In the genomic region with DNA sequence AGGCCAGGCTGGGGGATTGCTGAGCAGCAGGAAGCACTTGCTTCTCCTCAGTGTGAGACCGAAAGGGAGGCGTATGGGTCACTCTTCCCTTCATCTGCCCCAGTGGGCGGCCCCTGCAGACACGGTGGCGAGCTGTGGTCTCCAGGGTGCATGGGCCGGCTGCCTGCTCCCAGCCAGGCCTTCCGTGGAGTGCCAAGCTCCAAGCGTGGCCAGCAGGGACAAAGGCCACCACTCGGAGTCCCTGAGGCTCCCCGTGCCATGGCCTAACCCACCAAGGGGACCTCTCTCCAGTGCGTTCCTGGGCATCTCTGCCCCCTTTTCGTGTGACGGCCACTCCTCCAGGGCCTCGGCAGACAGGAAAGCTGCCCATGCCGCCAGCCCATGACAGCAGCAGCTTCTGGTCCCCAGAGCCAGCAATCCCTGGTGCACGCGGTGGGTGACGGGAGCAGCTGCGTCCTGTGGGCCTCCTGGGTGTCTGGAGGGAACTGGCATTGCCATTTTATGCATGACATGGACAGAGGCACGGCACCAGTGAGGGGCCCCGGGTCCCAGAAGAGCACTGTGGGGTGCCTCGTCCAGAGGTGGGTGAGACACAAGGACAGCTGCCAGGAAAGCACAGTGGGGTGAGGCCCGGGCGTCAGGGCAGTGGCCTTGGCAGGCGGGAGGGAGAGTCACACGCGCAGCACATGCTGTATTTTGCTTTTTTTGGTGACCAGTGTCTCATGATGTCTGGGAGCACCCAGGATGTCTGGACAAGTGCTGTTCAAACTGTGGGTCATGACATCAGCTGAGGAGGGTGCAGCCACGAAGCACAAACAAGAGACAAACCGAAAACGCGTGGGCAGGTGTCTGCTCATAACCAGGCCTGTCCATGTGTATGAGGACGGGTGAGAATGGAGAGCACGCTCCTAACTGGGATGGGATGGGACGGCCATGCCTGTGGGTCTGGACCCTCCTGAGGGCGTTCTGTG, we compare ENCODE assay signal across 12 cellular contexts. TPM values are rescaled to one million over a fixed set of nuclear protein-coding genes. Genes with fewer than 3 reads are reported as not detected.
A peak's percentile ranks its signal among the peaks of the same experiment; 100 is the strongest.
DNase-seq lines count a peak whose midpoint lies in the region; ATAC-seq and TF ChIP-seq lines count a peak whose summit lies in the region.
"Had no signal": no experiment of that assay in that cellular context is flagged by ENCODE, and none has a peak within 500 bp of the region (broad histone marks: within the 10 kb centered on the region; RNA-seq: fewer than 3 reads in every experiment).

No MANE protein-coding gene starts in this region.

- 36% methylated on average over 35 of the region's 35 CpGs for WGBS in liver
- 85 to 93% (median 91%) methylated on average over 21 to 35 of the region's 35 CpGs for WGBS in spleen, 5 donors

- CTCF ChIA-PET in Caco-2 (lab: Charles Lee) = interaction anchor here (0.5 to 4.5 kb wide), 7 partner anchors 11 to 365 kb away, joined by 3 to 33 read pairs (median 4); a partner anchor contains a TSS
- CTCF ChIA-PET in CD4-positive, alpha-beta memory T cell (lab: Charles Lee; ENCODE audit: partially characterized antibody) = interaction anchor here (1.2 to 7.8 kb wide), 7 partner anchors 10 to 279 kb away, joined by 4 to 125 read pairs (median 6); no protein-coding TSS in a partner anchor

- H3K4me1 ChIP-seq in Caco-2 (peaks cover 41% of the 10 kb centered on the region), adipocyte (ENCODE audit: control insufficient read depth, insufficient read depth, low read length) (peaks cover 31% of the 10 kb centered on the region), liver (ENCODE audit: control insufficient read depth in 4 of 4, insufficient read depth in 4 of 4, low read length in 3 of 4) (peaks cover 32 to 76% (median 53%) of the 10 kb centered on the region in 4 donors), spleen (peaks cover 0 to 9% (median 0%) of the 10 kb centered on the region in 6 donors)
- no peaks in the 10 kb centered on the region for H3K4me1 ChIP-seq in CD4-positive, alpha-beta memory T cell (ENCODE audit: insufficient read depth, low read length)

- H3K4me3 Mint-ChIP-seq in Caco-2 (ENCODE audit: unreplicated experiment) = no peak overlapping the region
- no peak overlapping the region for H3K4me3 Mint-ChIP-seq in CD4-positive, alpha-beta memory T cell

- H3K9me3 ChIP-seq in Caco-2 (no peaks in the 10 kb centered on the region), adipocyte (ENCODE audit: control insufficient read depth, low read length) (no peaks in the 10 kb centered on the region), liver (ENCODE audit: control insufficient read depth in 4 of 4, low read length in 3 of 4) (no peaks in the 10 kb centered on the region), spleen (no peaks in the 10 kb centered on the region)
- H3K9me3 ChIP-seq in CD4-positive, alpha-beta memory T cell (ENCODE audit: control insufficient read depth in 1 of 2, low read length in 2 of 2) = no peaks in the 10 kb centered on the region

- H3K9ac ChIP-seq in adipocyte (ENCODE audit: low read length) (peak overlapping the region; percentile 51), liver (ENCODE audit: low read depth in 1 of 2, low read length in 2 of 2) (peak overlapping the region; percentile 54 to 90)
- H3K9ac ChIP-seq: GM23248 had no signal

- no peak for TF ChIP-seq CTCF in Caco-2 (IDR thresholded peaks at IDR 0.05; ENCODE audit: insufficient read depth in 1 of 2, low read depth in 1 of 2, low read length in 1 of 2, severe bottlenecking in 1 of 2, unreplicated experiment in 1 of 2)
- TF ChIP-seq CTCF in liver (IDR thresholded peaks at IDR 0.05; ENCODE audit: low read depth, low read length, missing input control) = no peak
- TF ChIP-seq CTCF in spleen (IDR thresholded peaks at IDR 0.05 in 8 of 11, conservative IDR thresholded peaks at IDR 0.05 in 3 of 11) = no peak

- peaks cover 16% of the 10 kb centered on the region for H3K36me3 Mint-ChIP-seq in Caco-2 (ENCODE audit: insufficient read depth, unreplicated experiment)
- peaks cover 0 to 4% of the 10 kb centered on the region in 2 donors for H3K36me3 Mint-ChIP-seq in CD4-positive, alpha-beta memory T cell

- intact Hi-C loops in Caco-2 (cut with micrococcal nuclease; ENCODE audit: unreplicated experiment) = loop anchor here (5.0 kb wide), 1 partner anchor 278 kb away; no protein-coding TSS in a partner anchor
- intact Hi-C loops in spleen (cut with DNase I; ENCODE audit: low total_unique reads) = loop anchor here (2.0 kb wide), 1 partner anchor 171 kb away; no protein-coding TSS in a partner anchor
- intact Hi-C loops in CD4-positive, alpha-beta memory T cell (cut with micrococcal nuclease) = loop anchor here (1.0 to 5.0 kb wide), 2 partner anchors 170 to 278 kb away; no protein-coding TSS in a partner anchor

- peaks cover 3% of the 10 kb centered on the region for H3K36me3 ChIP-seq in Caco-2 (ENCODE audit: control insufficient read depth, insufficient read depth, low read length)
- no peaks in the 10 kb centered on the region for H3K36me3 ChIP-seq in adipocyte (ENCODE audit: control insufficient read depth, insufficient read depth, low read length, severe bottlenecking)
- peaks cover 0 to 4% (median 0%) of the 10 kb centered on the region in 4 donors for H3K36me3 ChIP-seq in liver (ENCODE audit: control insufficient read depth in 4 of 4, insufficient read depth in 3 of 4, low read depth in 1 of 4, low read length in 3 of 4)
- H3K36me3 ChIP-seq in spleen = peaks cover 0 to 50% (median 8%) of the 10 kb centered on the region in 6 donors
- no peaks in the 10 kb centered on the region for H3K36me3 ChIP-seq in CD4-positive, alpha-beta memory T cell (ENCODE audit: insufficient read depth, low read length)

- peak; percentile 16 to 40 for TF ChIP-seq RAD21 in liver (IDR thresholded peaks at IDR 0.05)

- no peaks in the 10 kb centered on the region for H3K27me3 Mint-ChIP-seq in Caco-2 (ENCODE audit: insufficient read depth, unreplicated experiment)
- H3K27me3 Mint-ChIP-seq in CD4-positive, alpha-beta memory T cell = no peaks in the 10 kb centered on the region
- H3K27me3 Mint-ChIP-seq: progenitor cell of endocrine pancreas had no signal

- no peak for TF ChIP-seq POLR2A in spleen (IDR thresholded peaks at IDR 0.05)

- no TSS peak for BruUV-seq in Caco-2 (replicated peaks; lab: Mats Ljungman, UMichigan)

- POLR2A ChIA-PET in Caco-2 (lab: Charles Lee) = interaction anchor here (1.2 kb wide), 1 partner anchor 103 kb away, joined by 6 read pairs; no protein-coding TSS in a partner anchor
- POLR2A ChIA-PET in CD4-positive, alpha-beta memory T cell (lab: Charles Lee; ENCODE audit: partially characterized antibody) = no interaction called here

- ATAC-seq in HG03095 (IDR thresholded peaks at IDR 0.05; ENCODE audit: unreplicated experiment) = no peak

- no peaks in the 10 kb centered on the region for H3K9me3 Mint-ChIP-seq in Caco-2 (ENCODE audit: unreplicated experiment)
- no peaks in the 10 kb centered on the region for H3K9me3 Mint-ChIP-seq in CD4-positive, alpha-beta memory T cell

- H3K27ac ChIP-seq in liver (ENCODE audit: low read depth in 1 of 2, low read length in 2 of 2) (peak overlapping the region; percentile 92 to 98), spleen (no peak overlapping the region)
- H3K27ac ChIP-seq in CD4-positive, alpha-beta memory T cell (ENCODE audit: low read depth, low read length) = no peak overlapping the region
- H3K27ac ChIP-seq: GM23248, PC-9 had no signal

- peaks cover 34% of the 10 kb centered on the region for H3K4me1 Mint-ChIP-seq in Caco-2 (ENCODE audit: low read depth, unreplicated experiment)
- no peaks in the 10 kb centered on the region for H3K4me1 Mint-ChIP-seq in CD4-positive, alpha-beta memory T cell

- H3K4me3 ChIP-seq in Caco-2 (ENCODE audit: low read depth, low read length) (no peak overlapping the region), adipocyte (ENCODE audit: low read length) (no peak overlapping the region), liver (ENCODE audit: low read depth in 1 of 3, low read length in 3 of 3) (no peak overlapping the region), spleen (no peak overlapping the region)
- no peak overlapping the region for H3K4me3 ChIP-seq in CD4-positive, alpha-beta memory T cell (ENCODE audit: low read length in 2 of 2)
- H3K4me3 ChIP-seq: GM23248, PC-9 had no signal

- H3K27me3 ChIP-seq in Caco-2 (replicated peaks; ENCODE audit: control insufficient read depth, insufficient read depth, low read length) (no peaks in the 10 kb centered on the region), adipocyte (replicated peaks; ENCODE audit: control insufficient read depth, insufficient read depth, low read length) (no peaks in the 10 kb centered on the region), liver (ENCODE audit: control insufficient read depth in 4 of 4, insufficient read depth in 4 of 4, low read length in 3 of 4) (no peaks in the 10 kb centered on the region), spleen (replicated peaks in 1 of 7) (no peaks in the 10 kb centered on the region)
- H3K27me3 ChIP-seq in CD4-positive, alpha-beta memory T cell (ENCODE audit: insufficient read depth, low read length) = no peaks in the 10 kb centered on the region

- peak overlapping the region; percentile 84 for H3K27ac Mint-ChIP-seq in Caco-2 (ENCODE audit: unreplicated experiment)
- peak overlapping the region in 1 of 7 donors; percentile 43 for H3K27ac Mint-ChIP-seq in CD4-positive, alpha-beta memory T cell
- H3K27ac Mint-ChIP-seq: progenitor cell of endocrine pancreas had no signal

- DNase-seq in Caco-2 (peak in 1 of 2 experiments; percentile 31), adipocyte (ENCODE audit: low read depth) (no peak), spleen (peak; percentile 63), NCI-H1105 (lab: John Stamatoyannopoulos, UW) (no peak), NCI-H510A treated with DMSO at 0.1 percent for 48 hours (lab: John Stamatoyannopoulos, UW) (no peak)
- no peak for DNase-seq in CD4-positive, alpha-beta memory T cell
- DNase-seq: NCI-H524 treated with DMSO at 0.1 percent for 48 hours had no signal

RNA-seq across cellular contexts. Expression of a gene that starts 32.3 kb away (rescaled TPM):
- total RNA-seq in Caco-2 (2022) = 74.9 and 79.4 TPM in 2 replicates
- 10 to 100 TPM; 18.0 to 36.1 TPM for total RNA-seq in liver
- 10 to 100 TPM; 16.9 to 30.3 TPM for polyA plus RNA-seq in liver
- 10 to 100 TPM; 14.2 to 21.1 (median 16.5) TPM for total RNA-seq in spleen
- polyA plus RNA-seq in spleen = 10 to 100 TPM in 1 of 3 donors, 1 to 10 TPM in 2; 9.3 to 15.6 (median 9.9) TPM
- 10 to 100 TPM; 26.9 to 27.2 TPM for total RNA-seq in CD4-positive, alpha-beta memory T cell
- 10 to 100 TPM in 1 of 2 donors, 1 to 10 TPM in 1; 8.9 to 13.3 TPM for polyA plus RNA-seq in CD4-positive, alpha-beta memory T cell

Comparison
In these comparisons a context has a peak if more than half of its experiments do, and no peak if none do; other contexts are left out.
1. H3K27ac ChIP-seq: peak in liver (2 of 2); none in spleen (0 of 8) and CD4-positive, alpha-beta memory T cell (single experiment).